29 cellular contexts compared by ENCODE assay signal in genomic region chr3:138429665-138430064, GRCh38. TPM values are rescaled to one million over a fixed set of nuclear protein-coding genes. Genes with fewer than 3 reads are reported as not detected.
"Had no signal": no experiment of that assay in that cellular context is flagged by ENCODE, and none has a peak within 500 bp of the region (broad histone marks: within the 10 kb centered on the region; RNA-seq: fewer than 3 reads in every experiment).

No MANE protein-coding gene starts in this region.

- ATAC-seq: left cardiac atrium; left lobe of liver; lower lobe of right lung; naive thymus-derived CD8-positive, alpha-beta T cell; pancreas; right cardiac atrium; sciatic nerve; stimulated activated naive B cell treated with anti-CD40 and anti-IgM and Interleukin-4, amounts not matched to agents 10 μg/mL and 1 μg/mL and 100 μg/mL, for 72 hours; stimulated activated naive CD8-positive, alpha-beta T cell treated with anti-CD3 and anti-CD28 coated beads, Interleukin-15, Interleukin-2, amounts not matched to agents 100 U/mL and 50 U/mL, for 24 hours had no signal

- H3K27me3 ChIP-seq: pancreas, testis, thyroid gland had no signal

- H3K27ac Mint-ChIP-seq: naive thymus-derived CD8-positive, alpha-beta T cell; nephron; stimulated activated naive B cell treated with anti-CD40 and anti-IgM and Interleukin-4, amounts not matched to agents 10 μg/mL and 1 μg/mL and 100 μg/mL, for 72 hours had no signal

- H3K9me3 Mint-ChIP-seq: naive thymus-derived CD8-positive, alpha-beta T cell; nephron; neural crest cell; stimulated activated naive B cell treated with anti-CD40 and anti-IgM and Interleukin-4, amounts not matched to agents 10 μg/mL and 1 μg/mL and 100 μg/mL, for 72 hours had no signal

- H3K4me3 Mint-ChIP-seq: naive thymus-derived CD8-positive, alpha-beta T cell; nephron; neural crest cell; stimulated activated naive B cell treated with anti-CD40 and anti-IgM and Interleukin-4, amounts not matched to agents 10 μg/mL and 1 μg/mL and 100 μg/mL, for 72 hours had no signal

- H3K27ac ChIP-seq: lower lobe of right lung, pancreas, prostate gland, skin epidermis, stomach, testis, thyroid gland, transverse colon, upper lobe of left lung, vagina had no signal

- H3K9me3 ChIP-seq: lower lobe of right lung, pancreas, prostate gland, stomach, testis, thyroid gland, transverse colon, upper lobe of left lung, vagina had no signal

- H3K4me1 Mint-ChIP-seq: nephron, neural crest cell had no signal

- H3K36me3 Mint-ChIP-seq: stimulated activated naive B cell treated with anti-CD40 and anti-IgM and Interleukin-4, amounts not matched to agents 10 μg/mL and 1 μg/mL and 100 μg/mL, for 72 hours had no signal

- H3K4me1 ChIP-seq: pancreas, prostate gland had no signal

- H3K36me3 ChIP-seq: lower lobe of right lung, pancreas, prostate gland, stomach, thyroid gland, transverse colon, upper lobe of left lung, vagina had no signal

- H3K4me3 ChIP-seq: lower lobe of right lung, pancreas, prostate gland, skin epidermis, stomach, testis, thyroid gland, transverse colon, upper lobe of left lung, vagina had no signal

- DNase-seq: kidney glomerular epithelial cell; left cardiac atrium; lower lobe of right lung; mammary epithelial cell; mesenchymal stem cell; naive thymus-derived CD8-positive, alpha-beta T cell; nucleus accumbens; pancreas; posterior cingulate gyrus; retina; right cardiac atrium; stimulated activated CD4-positive, alpha-beta T cell treated with anti-CD3 and anti-CD28 coated beads, Interleukin-12 subunit alpha, Interleukin-12 subunit beta, amount 100 ng/mL, for 4 hours; stimulated activated CD4-positive, alpha-beta T cell treated with anti-CD3 and anti-CD28 coated beads, Interleukin-15, amount 100 ng/mL, for 24 hours; stimulated activated CD4-positive, alpha-beta T cell treated with anti-CD3 and anti-CD28 coated beads, Interleukin-2, amount 100 ng/mL, for 24 hours; stimulated activated CD4-positive, alpha-beta T cell treated with anti-CD3 and anti-CD28 coated beads, Interleukin-4, amount 100 ng/mL, for 1 hour; stimulated activated naive B cell treated with anti-CD40 and anti-IgM and Interleukin-4, amounts not matched to agents 10 μg/mL and 1 μg/mL and 100 μg/mL, for 72 hours; stimulated activated naive CD8-positive, alpha-beta T cell treated with anti-CD3 and anti-CD28 coated beads, Interleukin-15, Interleukin-2, amounts not matched to agents 100 U/mL and 50 U/mL, for 24 hours; stomach; testis; thyroid gland; transverse colon; upper lobe of left lung had no signal

RNA-seq across cellular contexts. Expression of gene ESYT3, which starts 4.8 kb away (rescaled TPM):
- polyA plus RNA-seq: naive thymus-derived CD8-positive, alpha-beta T cell had no signal
